ENCODE assay signal across 1 cellular context in genomic region chr17:77279448-77280303, GRCh38.
TF ChIP-seq lines count a peak whose summit lies in the region.

No MANE protein-coding gene starts in this region.

TF ChIP-seq in HepG2, 621 proteins besides CTCF, POLR2A, EP300 and RAD21 (continued from another document and continues in another):
- TF ChIP-seq PRDM10 (CRISPR knock-in tag; IDR thresholded peaks at IDR 0.05; ENCODE audit: low read depth) (peak; percentile 68; the same call in 1 of the 2 replicates), ZNF446 (CRISPR knock-in tag; IDR thresholded peaks at IDR 0.05) (no peak), ZNF34 (CRISPR knock-in tag; IDR thresholded peaks at IDR 0.05; ENCODE audit: borderline replicate concordance) (no peak), PLSCR1 (CRISPR knock-in tag; IDR thresholded peaks at IDR 0.05; ENCODE audit: borderline replicate concordance) (no peak), FOXJ3 (CRISPR knock-in tag; IDR thresholded peaks at IDR 0.05; ENCODE audit: borderline replicate concordance) (no peak), SKI (IDR thresholded peaks at IDR 0.05; ENCODE audit: partially characterized antibody) (peak; percentile 10), ZBTB21 (CRISPR knock-in tag; IDR thresholded peaks at IDR 0.05) (no peak), ISX (CRISPR knock-in tag; conservative IDR thresholded peaks at IDR 0.05) (no peak), ZNF687 (CRISPR knock-in tag; IDR thresholded peaks at IDR 0.05) (peak; percentile 90), ZNF20 (CRISPR knock-in tag; IDR thresholded peaks at IDR 0.05) (no peak), ZFP91 (CRISPR knock-in tag; IDR thresholded peaks at IDR 0.05; ENCODE audit: borderline replicate concordance) (peak; percentile 79; the same call in 1 of the 2 replicates), RNF219 (CRISPR knock-in tag; IDR thresholded peaks at IDR 0.05) (no peak), PAX8 (CRISPR knock-in tag; IDR thresholded peaks at IDR 0.05; ENCODE audit: borderline replicate concordance) (no peak), NRL (CRISPR knock-in tag; IDR thresholded peaks at IDR 0.05; ENCODE audit: borderline replicate concordance) (no peak), UBTF (CRISPR knock-in tag; IDR thresholded peaks at IDR 0.05) (peak; percentile 50), ZNF558 (CRISPR knock-in tag; IDR thresholded peaks at IDR 0.05; ENCODE audit: borderline replicate concordance) (no peak), SP4 (CRISPR knock-in tag; IDR thresholded peaks at IDR 0.05) (peak; percentile 65; the same call in 1 of the 2 replicates), HNRNPK (IDR thresholded peaks at IDR 0.05; ENCODE audit: low read depth, low read length, poor library complexity, severe bottlenecking) (no peak), ZNF263 (CRISPR knock-in tag; IDR thresholded peaks at IDR 0.05) (peak; percentile 69; the same call in 1 of the 2 replicates), ZFP90 (CRISPR knock-in tag; IDR thresholded peaks at IDR 0.05; ENCODE audit: borderline replicate concordance) (0 out of 2 replicates have a peak, but pooled peaks have one; percentile 62), POLR2AphosphoS5 (IDR thresholded peaks at IDR 0.05; ENCODE audit: low read depth, low read length) (peak; percentile 73), U2AF2 (IDR thresholded peaks at IDR 0.05; ENCODE audit: low read depth, low read length) (no peak), ARID3A (IDR thresholded peaks at IDR 0.05; ENCODE audit: low read depth, low read length) (no peak), ZNF451 (CRISPR knock-in tag; IDR thresholded peaks at IDR 0.05) (no peak), MBD4 (IDR thresholded peaks at IDR 0.05; ENCODE audit: borderline replicate concordance, low read length) (no peak), SATB2 (CRISPR knock-in tag; IDR thresholded peaks at IDR 0.05) (no peak), PAXIP1 (CRISPR knock-in tag; conservative IDR thresholded peaks at IDR 0.05) (peak; percentile 87), KLF6 (CRISPR knock-in tag; IDR thresholded peaks at IDR 0.05) (0 out of 2 replicates have a peak, but pooled peaks have one; percentile 74), ATF5 (CRISPR knock-in tag; IDR thresholded peaks at IDR 0.05; ENCODE audit: low read depth) (no peak), ZSCAN30 (CRISPR knock-in tag; IDR thresholded peaks at IDR 0.05) (no peak), ZSCAN9 (CRISPR knock-in tag; IDR thresholded peaks at IDR 0.05; ENCODE audit: borderline replicate concordance) (peak; percentile 71; the same call in 1 of the 2 replicates), ZBTB43 (CRISPR knock-in tag; conservative IDR thresholded peaks at IDR 0.05) (no peak), KMT2A (CRISPR knock-in tag; IDR thresholded peaks at IDR 0.05) (peak; percentile 44), GLI4 (CRISPR knock-in tag; IDR thresholded peaks at IDR 0.05; ENCODE audit: borderline replicate concordance) (peak; percentile 93; the same call in 1 of the 2 replicates)
